ENCODE assay signal across 15 cellular contexts in the genomic region with DNA sequence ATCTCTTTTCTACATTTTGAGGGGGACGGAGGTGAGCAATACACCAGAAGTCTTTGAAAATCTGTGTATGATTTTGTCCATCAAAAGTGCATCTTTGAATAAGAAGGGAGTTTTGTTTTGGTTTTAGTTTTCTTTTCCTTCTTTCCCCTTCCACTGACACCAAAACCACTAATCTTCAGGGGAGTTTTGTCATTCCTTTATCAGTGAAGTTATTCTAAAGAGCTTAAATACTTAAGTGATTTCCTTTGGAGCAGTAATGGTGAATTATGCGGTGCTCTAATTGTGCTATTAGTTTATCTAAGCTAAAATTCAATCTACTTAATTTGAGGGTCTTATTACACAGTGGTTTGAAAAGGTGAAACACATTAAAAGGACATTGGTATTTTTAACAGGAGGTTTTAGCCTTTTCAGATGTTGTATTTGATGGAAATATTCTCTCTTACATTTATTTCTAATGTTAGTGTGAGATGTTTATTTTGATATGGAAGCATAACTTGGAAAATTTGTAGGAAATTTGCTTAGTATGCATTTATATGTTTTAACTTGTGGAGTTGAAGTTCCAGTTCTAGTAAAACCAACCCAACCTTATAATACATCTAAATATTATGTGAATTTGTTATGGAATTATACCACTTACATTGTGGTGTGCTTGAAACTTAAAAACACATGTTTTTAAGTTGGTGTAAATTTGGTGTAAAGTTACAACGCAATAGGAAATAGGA.
DNase-seq lines count a peak whose midpoint lies in the region; ATAC-seq and TF ChIP-seq lines count a peak whose summit lies in the region.
"Had no signal": no experiment of that assay in that cellular context is flagged by ENCODE, and none has a peak within 500 bp of the region (broad histone marks: within the 10 kb centered on the region; RNA-seq: fewer than 3 reads in every experiment).

No MANE protein-coding gene starts in this region.

- peaks cover 29 to 47% of the 10 kb centered on the region in 2 experiments for H3K4me1 Mint-ChIP-seq in H9
- H3K4me1 Mint-ChIP-seq: CD4-positive, CD25-positive, alpha-beta regulatory T cell had no signal

- no peak overlapping the region for H3K14ac ChIP-seq in H9 (ENCODE audit: insufficient read depth, low read length)

- no peaks in the 10 kb centered on the region for H3K36me3 ChIP-seq in cardiac muscle cell
- no peaks in the 10 kb centered on the region for H3K36me3 ChIP-seq in smooth muscle cell (ENCODE audit: low read depth)
- H3K36me3 ChIP-seq: BLaER1 treated with 17β-estradiol and CSF1 and Interleukin-3, amounts not matched to agents 10 nM and 100 nM had no signal

- H3K79me2 ChIP-seq in smooth muscle cell (ENCODE audit: low read depth) (no peaks in the 10 kb centered on the region), H9 (ENCODE audit: insufficient read depth, low read length) (no peaks in the 10 kb centered on the region)

- no peak overlapping the region for H2BK5ac ChIP-seq in H9 (ENCODE audit: insufficient read length, low read length)

- H3K18ac ChIP-seq in H9 (ENCODE audit: insufficient read length, low read depth, low read length), result no peak overlapping the region

- intact Hi-C loops in Right ventricle myocardium superior (cut with DNase I), result no loop called here

- H3K9me3 ChIP-seq in cardiac muscle cell (ENCODE audit: low read depth) (no peaks in the 10 kb centered on the region), smooth muscle cell (replicated peaks; ENCODE audit: low read depth) (no peaks in the 10 kb centered on the region), H9 (ENCODE audit: control insufficient read depth, low read depth, low read length) (no peaks in the 10 kb centered on the region)
- H3K9me3 ChIP-seq: BLaER1 treated with 17β-estradiol and CSF1 and Interleukin-3, amounts not matched to agents 10 nM and 100 nM had no signal

- H2AFZ ChIP-seq in smooth muscle cell (ENCODE audit: low read depth), result no peak overlapping the region
- H2AFZ ChIP-seq in H9 (ENCODE audit: low read length), result no peak overlapping the region
- H2AFZ ChIP-seq: GM23248 had no signal

- H3F3A ChIP-seq in smooth muscle cell (ENCODE audit: low read depth), result peaks cover 15% of the 10 kb centered on the region

- no peak overlapping the region for H4K8ac ChIP-seq in H9 (replicated peaks; ENCODE audit: insufficient read length, low read depth, low read length)

- H3K4me3 ChIP-seq in cardiac muscle cell (no peak overlapping the region), smooth muscle cell (no peak overlapping the region)
- H3K4me3 ChIP-seq: BLaER1 treated with 17β-estradiol and CSF1 and Interleukin-3, amounts not matched to agents 10 nM and 100 nM; GM23248 had no signal

- no peak overlapping the region for H3K23ac ChIP-seq in H9 (ENCODE audit: insufficient read length, low read depth, low read length)

- no peak overlapping the region for H3K56ac ChIP-seq in H9 (ENCODE audit: insufficient read length, low read depth, low read length)

- H3K9ac ChIP-seq in smooth muscle cell (ENCODE audit: low read depth), result no peak overlapping the region
- no peak overlapping the region for H3K9ac ChIP-seq in H9 (ENCODE audit: extremely low read depth, insufficient read length, low read length)
- H3K9ac ChIP-seq: BLaER1 treated with 17β-estradiol and CSF1 and Interleukin-3, amounts not matched to agents 10 nM and 100 nM; GM23248 had no signal

- no peaks in the 10 kb centered on the region; a peak in 1 of 7 replicates for H3K36me3 Mint-ChIP-seq in H9 (ENCODE audit: insufficient read depth in 1 of 3, low read depth in 3 of 3)
- H3K36me3 Mint-ChIP-seq: CD4-positive, CD25-positive, alpha-beta regulatory T cell had no signal

- no peak overlapping the region for H4K91ac ChIP-seq in H9 (ENCODE audit: insufficient read length, low read depth, low read length)

- H3K27me3 ChIP-seq in cardiac muscle cell (no peaks in the 10 kb centered on the region), smooth muscle cell (ENCODE audit: low read depth) (no peaks in the 10 kb centered on the region), H9 (ENCODE audit: insufficient read depth, low read length) (no peaks in the 10 kb centered on the region)
- H3K27me3 ChIP-seq: BLaER1 treated with 17β-estradiol and CSF1 and Interleukin-3, amounts not matched to agents 10 nM and 100 nM had no signal

- H3K4me1 ChIP-seq in cardiac muscle cell (ENCODE audit: low read depth), result peaks cover 49% of the 10 kb centered on the region
- peaks cover 37% of the 10 kb centered on the region for H3K4me1 ChIP-seq in smooth muscle cell (ENCODE audit: low read depth)
- H3K4me1 ChIP-seq in H9 (ENCODE audit: insufficient read depth, low read length), result peaks cover 2% of the 10 kb centered on the region; the same call in 1 of the 2 replicates

- H3K27ac Mint-ChIP-seq in H9, result peak overlapping the region in 1 of 3 experiments; percentile 41; a peak in 1 of 7 replicates
- H3K27ac Mint-ChIP-seq: CD4-positive, CD25-positive, alpha-beta regulatory T cell had no signal

- no peaks in the 10 kb centered on the region for H3K27me3 Mint-ChIP-seq in H9 (ENCODE audit: low read depth)
- H3K27me3 Mint-ChIP-seq: CD4-positive, CD25-positive, alpha-beta regulatory T cell had no signal

- H3K4ac ChIP-seq in H9 (ENCODE audit: low read depth, low read length), result no peak overlapping the region

- H3K4me3 Mint-ChIP-seq in H9, result no peak overlapping the region
- H3K4me3 Mint-ChIP-seq: CD4-positive, CD25-positive, alpha-beta regulatory T cell had no signal

- H2BK20ac ChIP-seq in H9 (ENCODE audit: low read depth, low read length, poor library complexity, severe bottlenecking), result no peak overlapping the region

- H3K9me3 Mint-ChIP-seq in H9, result no peaks in the 10 kb centered on the region

- no peaks in the 10 kb centered on the region for H3K23me2 ChIP-seq in H9 (ENCODE audit: insufficient read length, low read depth, low read length, poor library complexity, severe bottlenecking)

- no peak overlapping the region for H2BK15ac ChIP-seq in H9 (ENCODE audit: low read depth, low read length)

- no peak overlapping the region for H2BK12ac ChIP-seq in H9 (ENCODE audit: insufficient read length, low read depth, low read length)

- H2AK5ac ChIP-seq in H9 (ENCODE audit: insufficient read length, low read length), result no peak overlapping the region

- no peak for TF ChIP-seq CTCF in cardiac muscle cell (IDR thresholded peaks at IDR 0.05; ENCODE audit: low read depth, low read length)
- TF ChIP-seq CTCF in smooth muscle cell (IDR thresholded peaks at IDR 0.05; ENCODE audit: borderline replicate concordance, insufficient read depth, poor library complexity, severe bottlenecking), result no peak
- TF ChIP-seq CTCF in H9 (conservative IDR thresholded peaks at IDR 0.05), result no peak

- no peaks in the 10 kb centered on the region for H3K79me1 ChIP-seq in H9 (ENCODE audit: insufficient read depth, low read depth, low read length, poor library complexity, severe bottlenecking)

- ATAC-seq in Right ventricle myocardium superior (ENCODE audit: poor library complexity), result no peak
- no peak for ATAC-seq in HG02588 (IDR thresholded peaks at IDR 0.05; ENCODE audit: unreplicated experiment)

- H4K5ac ChIP-seq in H9 (ENCODE audit: insufficient read length, low read depth, low read length), result no peak overlapping the region

- peak overlapping the region; percentile 37 for H3K27ac ChIP-seq in cardiac muscle cell
- H3K27ac ChIP-seq in smooth muscle cell (ENCODE audit: low read depth), result no peak overlapping the region
- H3K27ac ChIP-seq in H9 (ENCODE audit: insufficient read length, low read depth, low read length), result no peak overlapping the region
- H3K27ac ChIP-seq: 22Rv1; BLaER1 treated with 17β-estradiol and CSF1 and Interleukin-3, amounts not matched to agents 10 nM and 100 nM; GM23248 had no signal

- peaks cover 12% of the 10 kb centered on the region for H4K20me1 ChIP-seq in smooth muscle cell (ENCODE audit: low read depth)
- H4K20me1 ChIP-seq in H9 (ENCODE audit: control insufficient read depth, insufficient read depth, insufficient read length), result no peaks in the 10 kb centered on the region
- H4K20me1 ChIP-seq: BLaER1 treated with 17β-estradiol and CSF1 and Interleukin-3, amounts not matched to agents 10 nM and 100 nM had no signal

- no peak overlapping the region for H3T11ph ChIP-seq in H9 (ENCODE audit: low read length)

- 60% methylated on average over 3 of the region's 3 CpGs for WGBS in smooth muscle cell (ENCODE audit: low lambda C conversion rate)
- WGBS in H9 (ENCODE audit: extremely low coverage, insufficient read length, low lambda C conversion rate), result no CpG with 5 or more reads among the region's 3 CpGs

- no peak for DNase-seq in cardiac muscle cell (ENCODE audit: low read depth in 1 of 2, low spot score in 1 of 2)
- DNase-seq in Right ventricle myocardium superior, result no peak
- peak; percentile 71 for DNase-seq in amniotic epithelial cell (ENCODE audit: low read depth)
- peak; percentile 35 for DNase-seq in iris pigment epithelial cell (ENCODE audit: low read depth)
- no peak for DNase-seq in smooth muscle cell (lab: John Stamatoyannopoulos, UW; ENCODE audit: unreplicated experiment)
- no peak for DNase-seq in H9
- DNase-seq in SIG-M5 treated with dmso at 0.1 percent for 504 hours (lab: John Stamatoyannopoulos, UW; ENCODE audit: unreplicated experiment), result no peak
- DNase-seq: ACHN; Calu3; CD4-positive, CD25-positive, alpha-beta regulatory T cell; DMS 273 treated with DMSO at 0.1 percent for 48 hours; GM23248 had no signal

- no peak overlapping the region for H2BK120ac ChIP-seq in H9 (ENCODE audit: low read depth, low read length, poor library complexity, severe bottlenecking)

- peak overlapping the region; percentile 71 for H3K4me2 ChIP-seq in smooth muscle cell
- no peak overlapping the region for H3K4me2 ChIP-seq in H9 (ENCODE audit: insufficient read depth, insufficient read length, low read length)
- H3K4me2 ChIP-seq: BLaER1 treated with 17β-estradiol and CSF1 and Interleukin-3, amounts not matched to agents 10 nM and 100 nM had no signal

Comparison
In these comparisons a context has a peak if more than half of its experiments do, and no peak if none do; other contexts are left out.
1. DNase-seq: peak in amniotic epithelial cell (single experiment) and iris pigment epithelial cell (single experiment); none in cardiac muscle cell (0 of 2), Right ventricle myocardium superior (single experiment), smooth muscle cell (single experiment), H9 (single experiment) and SIG-M5 treated with dmso at 0.1 percent for 504 hours (single experiment).